In genomic region chr17:70365098-70365583, GRCh38 we compare ENCODE assay signal across 7 cellular contexts.
A peak's percentile ranks its signal among the peaks of the same experiment; 100 is the strongest.
DNase-seq lines count a peak whose midpoint lies in the region; ATAC-seq and TF ChIP-seq lines count a peak whose summit lies in the region.

No MANE protein-coding gene starts in this region.

- no peak overlapping the region for H3K27ac ChIP-seq in gastroesophageal sphincter

- H3K9me3 ChIP-seq in gastroesophageal sphincter: no peaks in the 10 kb centered on the region

- ATAC-seq in GM19395 (IDR thresholded peaks at IDR 0.05; ENCODE audit: unreplicated experiment): peak; percentile 99
- peak; percentile 97 for ATAC-seq in HG03097 (IDR thresholded peaks at IDR 0.05; ENCODE audit: low FRiP score, unreplicated experiment)
- no peak for ATAC-seq in Right ventricle myocardium inferior
- ATAC-seq in gastroesophageal sphincter: no peak

- no peak for TF ChIP-seq CTCF in astrocyte of the spinal cord (IDR thresholded peaks at IDR 0.05; ENCODE audit: low read depth, low read length)
- no peak for TF ChIP-seq CTCF in gastroesophageal sphincter (IDR thresholded peaks at IDR 0.05)

- WGBS in gastroesophageal sphincter (ENCODE audit: low coverage in 1 of 2), 2 donors: 62 to 77% methylated on average over 2 of the region's 2 CpGs

- DNase-seq in astrocyte of the spinal cord (ENCODE audit: low read depth, low spot score): peak; percentile 89
- peak; percentile 58 for DNase-seq in skeletal muscle cell (ENCODE audit: low read depth)
- DNase-seq in Right ventricle myocardium inferior (ENCODE audit: missing footprints): no peak
- DNase-seq in cortex of kidney (lab: John Stamatoyannopoulos, UW): no peak

- in situ Hi-C loops in astrocyte of the spinal cord (cut with HindIII; ENCODE audit: low sequenced_read_pairs): no loop called here

- intact Hi-C loops in Right ventricle myocardium inferior (cut with DNase I): no loop called here

- H3K4me1 ChIP-seq in gastroesophageal sphincter: no peaks in the 10 kb centered on the region

- H3K36me3 ChIP-seq in gastroesophageal sphincter: no peaks in the 10 kb centered on the region

- no peak for TF ChIP-seq EP300 in gastroesophageal sphincter (IDR thresholded peaks at IDR 0.05)

- no peaks in the 10 kb centered on the region for H3K27me3 ChIP-seq in gastroesophageal sphincter

- no peak for TF ChIP-seq POLR2A in gastroesophageal sphincter (IDR thresholded peaks at IDR 0.05)

- H3K4me3 ChIP-seq in astrocyte of the spinal cord (ENCODE audit: low read depth, low read length) (no peak overlapping the region), skeletal muscle cell (ENCODE audit: low read depth, low read length) (no peak overlapping the region), gastroesophageal sphincter (no peak overlapping the region)

Comparison
In these comparisons a context has a peak if more than half of its experiments do, and no peak if none do; other contexts are left out.
1. ATAC-seq: peak in GM19395 (single experiment) and HG03097 (single experiment); none in Right ventricle myocardium inferior (single experiment) and gastroesophageal sphincter (single experiment).
2. DNase-seq: peak in astrocyte of the spinal cord (single experiment) and skeletal muscle cell (single experiment); none in Right ventricle myocardium inferior (single experiment) and cortex of kidney (single experiment).